Comparison of ENCODE assay signal across 1 cellular context in the genomic region with DNA sequence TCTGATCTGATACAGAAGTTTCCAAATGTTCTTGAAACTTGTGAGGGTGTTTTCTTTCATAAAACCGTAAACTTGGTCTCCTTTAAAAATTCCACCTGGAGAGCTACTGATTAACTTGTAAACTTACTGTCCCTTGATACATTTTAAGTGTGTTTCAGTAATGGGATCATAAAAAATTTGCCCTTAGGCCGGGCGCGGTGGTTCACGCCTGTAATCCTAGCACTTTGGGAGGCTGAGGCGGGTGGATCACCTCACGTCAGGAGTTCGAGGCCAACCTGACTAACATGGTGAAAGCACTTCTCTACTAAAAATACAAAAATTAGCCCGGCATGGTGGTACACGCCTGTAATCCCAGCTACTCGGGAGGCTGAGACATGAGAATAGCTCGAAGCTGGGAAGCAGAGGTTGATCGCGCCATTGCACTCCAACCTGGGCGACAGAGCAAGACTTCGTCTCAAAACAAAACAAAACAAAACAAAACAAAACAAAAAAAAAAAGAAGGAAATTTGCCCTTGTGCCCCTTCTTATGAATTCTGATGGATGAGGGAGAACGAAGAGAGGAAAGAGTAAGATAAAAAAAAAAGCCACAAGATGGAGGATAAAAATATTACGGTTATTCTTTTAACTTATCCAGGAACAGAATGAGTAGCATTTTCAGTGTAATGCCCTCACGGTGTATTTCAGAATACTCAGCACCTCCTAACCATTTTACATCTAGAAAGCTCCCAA.
TF ChIP-seq lines count a peak whose summit lies in the region.

No MANE protein-coding gene starts in this region.

TF ChIP-seq in A549, 52 proteins besides CTCF, POLR2A, EP300 and RAD21 (continued from another document):
- TF ChIP-seq NPAS2 (CRISPR knock-in tag; IDR thresholded peaks at IDR 0.05; ENCODE audit: borderline replicate concordance), result no peak
- no peak for TF ChIP-seq JUNB (IDR thresholded peaks at IDR 0.05)
- TF ChIP-seq FOSL2 (IDR thresholded peaks at IDR 0.05), result no peak
- TF ChIP-seq FOSL2 (CRISPR knock-in tag; IDR thresholded peaks at IDR 0.05), result no peak
- no peak; the same call in 1 of the 2 replicates for TF ChIP-seq CHD4 (IDR thresholded peaks at IDR 0.05; ENCODE audit: borderline replicate concordance)
- TF ChIP-seq PHF8 (IDR thresholded peaks at IDR 0.05; ENCODE audit: borderline replicate concordance, low read depth), result no peak
- TF ChIP-seq, protein P1, sequence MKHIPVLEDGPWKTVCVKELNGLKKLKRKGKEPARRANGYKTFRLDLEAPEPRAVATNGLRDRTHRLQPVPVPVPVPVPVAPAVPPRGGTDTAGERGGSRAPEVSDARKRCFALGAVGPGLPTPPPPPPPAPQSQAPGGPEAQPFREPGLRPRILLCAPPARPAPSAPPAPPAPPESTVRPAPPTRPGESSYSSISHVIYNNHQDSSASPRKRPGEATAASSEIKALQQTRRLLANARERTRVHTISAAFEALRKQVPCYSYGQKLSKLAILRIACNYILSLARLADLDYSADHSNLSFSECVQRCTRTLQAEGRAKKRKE (CRISPR knock-in tag; IDR thresholded peaks at IDR 0.05; ENCODE audit: low read depth), result no peak
- TF ChIP-seq HDAC2 (IDR thresholded peaks at IDR 0.05), result no peak
- no peak for TF ChIP-seq ZC3H11A (IDR thresholded peaks at IDR 0.05)
- no peak for TF ChIP-seq RCOR1 (IDR thresholded peaks at IDR 0.05; ENCODE audit: low read depth, low read length)
- TF ChIP-seq, protein P2, sequence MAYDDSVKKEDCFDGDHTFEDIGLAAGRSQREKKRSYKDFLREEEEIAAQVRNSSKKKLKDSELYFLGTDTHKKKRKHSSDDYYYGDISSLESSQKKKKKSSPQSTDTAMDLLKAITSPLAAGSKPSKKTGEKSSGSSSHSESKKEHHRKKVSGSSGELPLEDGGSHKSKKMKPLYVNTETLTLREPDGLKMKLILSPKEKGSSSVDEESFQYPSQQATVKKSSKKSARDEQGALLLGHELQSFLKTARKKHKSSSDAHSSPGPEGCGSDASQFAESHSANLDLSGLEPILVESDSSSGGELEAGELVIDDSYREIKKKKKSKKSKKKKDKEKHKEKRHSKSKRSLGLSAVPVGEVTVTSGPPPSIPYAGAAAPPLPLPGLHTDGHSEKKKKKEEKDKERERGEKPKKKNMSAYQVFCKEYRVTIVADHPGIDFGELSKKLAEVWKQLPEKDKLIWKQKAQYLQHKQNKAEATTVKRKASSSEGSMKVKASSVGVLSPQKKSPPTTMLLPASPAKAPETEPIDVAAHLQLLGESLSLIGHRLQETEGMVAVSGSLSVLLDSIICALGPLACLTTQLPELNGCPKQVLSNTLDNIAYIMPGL (CRISPR knock-in tag; IDR thresholded peaks at IDR 0.05; ENCODE audit: borderline replicate concordance), result no peak
- TF ChIP-seq, protein P3, sequence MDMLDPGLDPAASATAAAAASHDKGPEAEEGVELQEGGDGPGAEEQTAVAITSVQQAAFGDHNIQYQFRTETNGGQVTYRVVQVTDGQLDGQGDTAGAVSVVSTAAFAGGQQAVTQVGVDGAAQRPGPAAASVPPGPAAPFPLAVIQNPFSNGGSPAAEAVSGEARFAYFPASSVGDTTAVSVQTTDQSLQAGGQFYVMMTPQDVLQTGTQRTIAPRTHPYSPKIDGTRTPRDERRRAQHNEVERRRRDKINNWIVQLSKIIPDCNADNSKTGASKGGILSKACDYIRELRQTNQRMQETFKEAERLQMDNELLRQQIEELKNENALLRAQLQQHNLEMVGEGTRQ (IDR thresholded peaks at IDR 0.05), result no peak
